16 cellular contexts compared by ENCODE assay signal in the genomic region with DNA sequence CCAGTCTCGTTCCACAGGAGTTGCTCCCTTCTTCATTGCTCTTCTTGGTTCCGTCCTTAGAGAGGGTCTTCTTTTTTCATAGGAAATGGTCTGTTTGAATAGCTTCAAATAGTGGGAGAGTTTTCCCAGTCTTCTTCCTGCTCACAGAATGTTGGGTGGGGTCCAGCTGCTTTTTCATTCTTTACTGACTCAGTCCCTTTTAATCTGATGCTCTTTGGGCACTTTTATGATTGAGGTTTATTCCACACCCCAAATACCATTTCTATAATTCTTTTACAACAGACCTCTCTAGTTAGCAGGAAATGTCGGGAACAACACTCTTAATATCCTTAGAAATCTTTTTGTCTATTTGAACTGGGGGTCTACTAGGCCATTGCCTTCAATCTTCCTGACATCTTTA.
"Had no signal": no experiment of that assay in that cellular context is flagged by ENCODE, and none has a peak within 500 bp of the region (broad histone marks: within the 10 kb centered on the region; RNA-seq: fewer than 3 reads in every experiment).

No MANE protein-coding gene starts in this region.

- H3K9me3 ChIP-seq: gastroesophageal sphincter, ovary, sigmoid colon, testis, upper lobe of right lung had no signal

- DNase-seq: activated CD4-positive, alpha-beta T cell treated with anti-CD3 and anti-CD28 coated beads, Interleukin-2, amount 10 ng/mL, durations not matched to agents 7 days and 5 days; activated CD8-positive, alpha-beta memory T cell treated with anti-CD3 and anti-CD28 coated beads, Interleukin-2, amount 50 U/mL, for 48 hours; activated gamma-delta T cell treated with Interleukin-2 at 50 U/mL for 16 hours; activated naive CD8-positive, alpha-beta T cell treated with anti-CD3 and anti-CD28 coated beads for 36 hours; activated T-cell treated with anti-CD3 and anti-CD28 coated beads, Interleukin-2, amount 50 U/mL, for 72 hours; dorsolateral prefrontal cortex; endodermal cell; heart right ventricle; naive thymus-derived CD4-positive, alpha-beta T cell; ovary; sigmoid colon; stimulated activated CD4-positive, alpha-beta T cell treated with anti-CD3 and anti-CD28 coated beads, Interleukin-1b, Interleukin-23, amount 100 ng/mL, for 48 hours; stimulated activated naive CD8-positive, alpha-beta T cell treated with anti-CD3 and anti-CD28 coated beads, Interleukin-15, amount 100 ng/mL, for 72 hours; testis; upper lobe of right lung had no signal

- H3K27ac ChIP-seq: dorsolateral prefrontal cortex, gastroesophageal sphincter, heart right ventricle, ovary, sigmoid colon, testis, upper lobe of right lung had no signal

- H3K27me3 ChIP-seq: dorsolateral prefrontal cortex, gastroesophageal sphincter, heart right ventricle, ovary, sigmoid colon, testis, upper lobe of right lung had no signal

- H3K4me1 ChIP-seq: gastroesophageal sphincter, heart right ventricle, sigmoid colon, testis, upper lobe of right lung had no signal

- H3K4me3 ChIP-seq: dorsolateral prefrontal cortex, gastroesophageal sphincter, heart right ventricle, ovary, sigmoid colon, testis, upper lobe of right lung had no signal

- H3K36me3 ChIP-seq: gastroesophageal sphincter, heart right ventricle, ovary, sigmoid colon, upper lobe of right lung had no signal
